8 cellular contexts compared by ENCODE assay signal in the genomic region with DNA sequence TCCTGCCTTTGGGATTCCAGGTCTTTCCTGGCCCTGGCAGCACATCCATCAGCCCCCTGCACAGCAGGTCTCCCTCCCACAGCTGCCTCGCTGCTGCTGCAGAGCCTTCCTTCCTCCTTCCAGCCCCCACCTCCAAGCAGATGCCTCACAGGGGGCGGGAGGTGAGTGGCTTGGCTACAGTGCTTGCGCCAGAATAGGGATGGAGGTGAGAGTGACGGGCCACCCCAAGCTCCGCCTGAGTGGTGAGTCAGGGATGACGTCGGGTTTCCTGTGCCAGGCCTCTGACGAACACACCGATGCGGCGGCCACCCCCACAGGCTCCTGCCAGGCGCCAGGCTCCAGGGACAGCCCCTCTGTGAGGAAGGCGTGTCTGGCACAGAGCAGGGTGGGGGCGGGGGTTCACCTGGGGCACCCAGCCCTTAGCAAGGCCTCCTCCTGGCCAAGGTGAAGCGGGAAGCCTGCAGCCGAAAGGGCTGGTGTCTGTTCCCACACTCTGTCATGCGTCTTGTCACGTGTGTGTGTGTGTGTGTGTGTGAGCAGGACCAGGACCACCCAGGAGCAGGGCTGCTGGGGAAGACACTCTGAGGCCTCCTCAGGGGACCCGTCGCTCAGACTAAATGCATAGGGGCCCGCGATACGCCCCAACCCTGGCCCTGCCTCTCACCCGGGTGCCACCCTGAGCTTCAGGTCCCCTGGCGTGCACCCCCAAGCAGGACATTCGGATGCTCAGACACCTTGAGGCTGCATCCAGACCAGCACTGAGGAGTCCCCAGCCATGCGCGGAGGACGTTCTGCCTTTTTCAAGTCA. TPM values are rescaled to one million over a fixed set of nuclear protein-coding genes. Genes with fewer than 3 reads are reported as not detected.
A peak's percentile ranks its signal among the peaks of the same experiment; 100 is the strongest.
DNase-seq lines count a peak whose midpoint lies in the region; ATAC-seq and TF ChIP-seq lines count a peak whose summit lies in the region.

No MANE protein-coding gene starts in this region.

- peaks cover 17% of the 10 kb centered on the region for H3K4me1 Mint-ChIP-seq in MCF 10A (ENCODE audit: insufficient read depth, unreplicated experiment)

- H3K9me3 Mint-ChIP-seq in MCF 10A (ENCODE audit: unreplicated experiment) = no peaks in the 10 kb centered on the region

- H3K4me3 ChIP-seq in WERI-Rb-1 (ENCODE audit: low read depth, low read length) = no peak overlapping the region

- no peaks in the 10 kb centered on the region for H3K27me3 Mint-ChIP-seq in MCF 10A (ENCODE audit: insufficient read depth, unreplicated experiment)

- intact Hi-C loops in MCF 10A (cut with micrococcal nuclease) = no loop called here

- H3K36me3 Mint-ChIP-seq in MCF 10A (ENCODE audit: insufficient read depth, unreplicated experiment) = no peaks in the 10 kb centered on the region

- CTCF ChIA-PET in MCF 10A (lab: Yijun Ruan, JAX) = interaction anchor here (0.7 to 1.9 kb wide), 2 partner anchors 27 to 39 kb away, joined by 3 to 7 read pairs; no protein-coding TSS in a partner anchor

- no peak overlapping the region for H3K4me3 Mint-ChIP-seq in MCF 10A (ENCODE audit: unreplicated experiment)

- ATAC-seq in HG02610 (IDR thresholded peaks at IDR 0.05; ENCODE audit: unreplicated experiment) (peak; percentile 31), HG02870 (IDR thresholded peaks at IDR 0.05; ENCODE audit: unreplicated experiment) (no peak)

- DNase-seq in GM10266 (ENCODE audit: extremely low spot score) (peak; percentile 83), NCI-H1694 (lab: John Stamatoyannopoulos, UW) (peak; percentile 52), WERI-Rb-1 (peak; percentile 88), MCF 10A (ENCODE audit: unreplicated experiment) (peak; percentile 91), left kidney (ENCODE audit: low read depth, low spot score) (peak; percentile 94)
- peak; percentile 96 for DNase-seq in stimulated activated CD8-positive, alpha-beta memory T cell treated with anti-CD3 and anti-CD28 coated beads, Interleukin-12 subunit alpha, Interleukin-12 subunit beta, amount 100 ng/mL, for 1 hour (ENCODE audit: low read depth)

- peak overlapping the region; percentile 85 for H3K27ac ChIP-seq in WERI-Rb-1

- peak; percentile 4 for TF ChIP-seq CTCF in GM10266 (IDR thresholded peaks at IDR 0.05; ENCODE audit: control insufficient read depth, insufficient read depth, low read depth, missing control alignments)
- TF ChIP-seq CTCF in WERI-Rb-1 (IDR thresholded peaks at IDR 0.05; ENCODE audit: low read depth, low read length) = no peak
- TF ChIP-seq CTCF in MCF 10A (IDR thresholded peaks at IDR 0.05; ENCODE audit: unreplicated experiment) = no peak

- no peaks in the 10 kb centered on the region for H3K27me3 ChIP-seq in WERI-Rb-1 (ENCODE audit: insufficient read depth, low read depth, severe bottlenecking)

- BruUV-seq in MCF 10A (replicated peaks; lab: Mats Ljungman, UMichigan) = no TSS peak

- no peaks in the 10 kb centered on the region for H3K9me3 ChIP-seq in WERI-Rb-1 (ENCODE audit: severe bottlenecking)

- POLR2A ChIA-PET in MCF 10A (lab: Yijun Ruan, JAX) = no interaction called here

- peaks cover 12% of the 10 kb centered on the region for H3K36me3 ChIP-seq in WERI-Rb-1

- H3K27ac Mint-ChIP-seq in MCF 10A (ENCODE audit: low read depth, unreplicated experiment) = no peak overlapping the region

RNA-seq across cellular contexts. Expression of a gene that starts 3.4 kb away (rescaled TPM):
- total RNA-seq in MCF 10A (2022) = 1.3 and 3.3 TPM in 2 replicates

RNA-seq across cellular contexts. Expression of a gene that starts 10.3 kb away (rescaled TPM):
- not detected in 2 replicates for total RNA-seq in MCF 10A (2022)

RNA-seq across cellular contexts. Expression of a gene that starts 32.2 kb away (rescaled TPM):
- total RNA-seq in MCF 10A (2022) = not detected in 2 replicates
